Comparison of ENCODE assay signal across 29 cellular contexts in the genomic region with DNA sequence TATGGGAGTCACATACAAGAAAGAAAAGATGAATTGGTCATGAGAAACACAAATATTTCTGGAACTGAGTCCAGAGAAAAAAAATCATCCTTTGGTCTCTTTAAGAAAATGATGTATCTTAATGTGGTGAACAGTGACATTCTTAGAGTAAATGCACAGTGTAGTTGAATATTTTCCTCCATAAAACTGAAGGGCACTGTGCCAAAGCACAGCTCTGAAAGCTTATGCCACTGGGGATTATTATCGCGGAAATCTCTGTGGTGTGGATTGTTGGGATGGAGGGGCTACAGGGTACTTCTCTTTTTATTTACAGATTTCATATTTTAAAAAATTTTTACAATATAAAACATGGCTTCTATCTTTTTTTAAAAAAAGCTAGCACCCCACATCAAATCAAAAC.
"Had no signal": no experiment of that assay in that cellular context is flagged by ENCODE, and none has a peak within 500 bp of the region (broad histone marks: within the 10 kb centered on the region; RNA-seq: fewer than 3 reads in every experiment).

No MANE protein-coding gene starts in this region.

- ATAC-seq: activated CD8-positive, alpha-beta T cell treated with anti-CD3 and anti-CD28 coated beads for 36 hours; activated T-cell treated with anti-CD3 and anti-CD28 coated beads, Interleukin-2, amount 50 U/mL, for 72 hours; activated T-helper 17 cell treated with anti-CD3 and anti-CD28 coated beads, Interleukin-2, amount 50 U/mL, for 72 hours; Panc1 had no signal

- H3K27me3 Mint-ChIP-seq: activated CD4-positive, alpha-beta T cell treated with anti-CD3 and anti-CD28 coated beads, Interleukin-2, amount 10 ng/mL, durations not matched to agents 24 days and 14 days; activated CD8-positive, alpha-beta T cell treated with anti-CD3 and anti-CD28 coated beads for 36 hours; activated naive CD8-positive, alpha-beta T cell treated with anti-CD3 and anti-CD28 coated beads for 36 hours; activated T-helper 17 cell treated with anti-CD3 and anti-CD28 coated beads, Interleukin-2, amount 50 U/mL, for 72 hours had no signal

- H3K27ac Mint-ChIP-seq: activated CD4-positive, alpha-beta T cell treated with anti-CD3 and anti-CD28 coated beads, Interleukin-2, amount 10 ng/mL, durations not matched to agents 24 days and 14 days; activated CD8-positive, alpha-beta T cell treated with anti-CD3 and anti-CD28 coated beads for 36 hours; activated naive CD8-positive, alpha-beta T cell treated with anti-CD3 and anti-CD28 coated beads for 36 hours; activated T-cell treated with anti-CD3 and anti-CD28 coated beads, Interleukin-2, amount 50 U/mL, for 72 hours; activated T-helper 17 cell treated with anti-CD3 and anti-CD28 coated beads, Interleukin-2, amount 50 U/mL, for 72 hours; T-helper 1 cell treated with Interleukin-12 subunit alpha and Interleukin-12 subunit beta and Interleukin-4 antibody, amounts not matched to agents 30 μg/mL and 1 μg/mL, for 36 hours; T-helper 2 cell treated with Interferon-gamma antibody and Interleukin-4, amounts not matched to agents 5 μg/mL and 100 μg/mL, for 36 hours had no signal

- H3K4me3 Mint-ChIP-seq: activated CD4-positive, alpha-beta T cell treated with anti-CD3 and anti-CD28 coated beads, Interleukin-2, amount 10 ng/mL, durations not matched to agents 24 days and 14 days; activated CD8-positive, alpha-beta T cell treated with anti-CD3 and anti-CD28 coated beads for 36 hours; activated naive CD8-positive, alpha-beta T cell treated with anti-CD3 and anti-CD28 coated beads for 36 hours; activated T-cell treated with anti-CD3 and anti-CD28 coated beads, Interleukin-2, amount 50 U/mL, for 72 hours; activated T-helper 17 cell treated with anti-CD3 and anti-CD28 coated beads, Interleukin-2, amount 50 U/mL, for 72 hours; T-helper 1 cell treated with Interleukin-12 subunit alpha and Interleukin-12 subunit beta and Interleukin-4 antibody, amounts not matched to agents 30 μg/mL and 1 μg/mL, for 36 hours; T-helper 2 cell treated with Interferon-gamma antibody and Interleukin-4, amounts not matched to agents 5 μg/mL and 100 μg/mL, for 36 hours had no signal

- DNase-seq: activated CD4-positive, alpha-beta T cell treated with anti-CD3 and anti-CD28 coated beads, Interleukin-2, amount 10 ng/mL, durations not matched to agents 24 days and 14 days; activated CD4-positive, alpha-beta T cell treated with anti-CD3 and anti-CD28 coated beads, Interleukin-2, amount 50 U/mL, for 4 hours; activated CD8-positive, alpha-beta T cell treated with anti-CD3 and anti-CD28 coated beads for 36 hours; activated effector memory CD4-positive, alpha-beta T cell treated with anti-CD3 and anti-CD28 coated beads, Interleukin-2, amount 50 U/mL, for 16 hours; activated naive CD4-positive, alpha-beta T cell; activated naive CD4-positive, alpha-beta T cell treated with anti-CD3 and anti-CD28 coated beads, Interleukin-2, amount 50 U/mL, for 16 hours; activated naive CD8-positive, alpha-beta T cell treated with anti-CD3 and anti-CD28 coated beads for 36 hours; activated T-cell treated with anti-CD3 and anti-CD28 coated beads, Interleukin-2, amount 50 U/mL, for 1 hour; activated T-cell treated with anti-CD3 and anti-CD28 coated beads, Interleukin-2, amount 50 U/mL, for 72 hours; amygdala; brain microvascular endothelial cell; central memory CD4-positive, alpha-beta T cell; NCI-H1105; NCI-H1436; NCI-H1694 treated with DMSO at 0.1 percent for 48 hours; NCI-H2029; NCI-H2171; NCI-H2227 treated with DMSO at 0.1 percent for 48 hours; NCI-H510A treated with DMSO at 0.1 percent for 48 hours; NCI-H526 treated with DMSO at 0.1 percent for 48 hours; NCI-H774; SHP77; SK-N-SH had no signal

- H3K36me3 Mint-ChIP-seq: activated naive CD8-positive, alpha-beta T cell treated with anti-CD3 and anti-CD28 coated beads for 36 hours had no signal

- H3K9me3 Mint-ChIP-seq: activated CD4-positive, alpha-beta T cell treated with anti-CD3 and anti-CD28 coated beads, Interleukin-2, amount 10 ng/mL, durations not matched to agents 24 days and 14 days; T-helper 1 cell treated with Interleukin-12 subunit alpha and Interleukin-12 subunit beta and Interleukin-4 antibody, amounts not matched to agents 30 μg/mL and 1 μg/mL, for 36 hours; T-helper 2 cell treated with Interferon-gamma antibody and Interleukin-4, amounts not matched to agents 5 μg/mL and 100 μg/mL, for 36 hours had no signal

- H3K4me1 Mint-ChIP-seq: activated CD4-positive, alpha-beta T cell treated with anti-CD3 and anti-CD28 coated beads, Interleukin-2, amount 10 ng/mL, durations not matched to agents 24 days and 14 days; activated naive CD8-positive, alpha-beta T cell treated with anti-CD3 and anti-CD28 coated beads for 36 hours; activated T-helper 17 cell treated with anti-CD3 and anti-CD28 coated beads, Interleukin-2, amount 50 U/mL, for 72 hours had no signal

- H3K4me3 ChIP-seq: ascending aorta, SJSA1 had no signal
